8 cellular contexts compared by ENCODE assay signal in the genomic region with DNA sequence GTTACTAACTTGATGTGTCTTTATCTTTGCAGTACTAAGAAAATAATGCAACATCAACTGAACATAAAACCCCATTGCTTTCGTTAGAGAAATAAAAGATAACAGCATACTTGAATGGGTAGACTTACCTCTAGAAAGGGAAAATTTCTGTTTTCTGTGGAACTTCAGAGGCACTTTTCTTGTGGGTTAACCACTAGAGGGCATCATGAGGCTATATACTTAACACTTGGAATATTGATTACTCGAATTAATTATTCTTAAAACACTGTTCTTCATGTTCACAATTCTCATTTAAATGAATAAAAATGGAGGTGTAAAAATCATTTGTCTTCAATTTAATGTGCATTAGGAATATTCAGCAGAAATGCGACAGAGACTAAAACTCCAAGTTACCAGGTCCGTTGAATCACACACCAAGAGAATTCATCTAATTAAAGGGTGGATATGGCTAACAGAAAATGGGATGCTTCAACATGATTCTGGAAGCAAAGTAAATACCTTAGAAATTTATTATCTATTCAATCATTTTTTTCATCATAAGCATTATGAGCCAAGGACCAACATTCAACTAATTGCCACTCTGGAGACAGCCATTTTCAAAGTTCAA.
DNase-seq lines count a peak whose midpoint lies in the region; ATAC-seq and TF ChIP-seq lines count a peak whose summit lies in the region.

No MANE protein-coding gene starts in this region.

- no peak overlapping the region for H3K4me3 Mint-ChIP-seq in osteocyte (ENCODE audit: unreplicated experiment)

- DNase-seq in NCI-H2196 treated with DMSO at 0.1 percent for 48 hours (lab: John Stamatoyannopoulos, UW; ENCODE audit: unreplicated experiment) (peak; percentile 3), NCI-H2196 (lab: John Stamatoyannopoulos, UW; ENCODE audit: unreplicated experiment) (no peak), NCI-H345 (lab: John Stamatoyannopoulos, UW) (peak; percentile 4), dermis blood vessel endothelial cell (peak; percentile 64), osteocyte (ENCODE audit: extremely low spot score, unreplicated experiment) (no peak), NCI-H2107 (lab: John Stamatoyannopoulos, UW) (no peak)

- peaks cover 2% of the 10 kb centered on the region for H3K27me3 Mint-ChIP-seq in osteocyte (ENCODE audit: unreplicated experiment)

- peak; percentile 67 for TF ChIP-seq CTCF in osteocyte (IDR thresholded peaks at IDR 0.05)

- no peak overlapping the region for H3K27ac Mint-ChIP-seq in osteocyte (ENCODE audit: unreplicated experiment)

- H3K9me3 Mint-ChIP-seq in osteocyte (ENCODE audit: unreplicated experiment): peaks cover 7% of the 10 kb centered on the region

- H3K4me1 Mint-ChIP-seq in osteocyte (ENCODE audit: unreplicated experiment): peaks cover 8% of the 10 kb centered on the region

- ATAC-seq in GM18909 (IDR thresholded peaks at IDR 0.05; ENCODE audit: poor library complexity, unreplicated experiment) (no peak), HG03135 (IDR thresholded peaks at IDR 0.05; ENCODE audit: unreplicated experiment) (no peak)

- no peaks in the 10 kb centered on the region for H3K36me3 Mint-ChIP-seq in osteocyte (ENCODE audit: unreplicated experiment)

Comparison
In these comparisons a context has a peak if more than half of its experiments do, and no peak if none do; other contexts are left out.
1. DNase-seq: peak in NCI-H2196 treated with DMSO at 0.1 percent for 48 hours (single experiment), NCI-H345 (single experiment) and dermis blood vessel endothelial cell (single experiment); none in NCI-H2196 (single experiment), osteocyte (single experiment) and NCI-H2107 (single experiment).